In genomic region chr3:156762631-156763185, GRCh38 we compare ENCODE assay signal across 13 cellular contexts.
A peak's percentile ranks its signal among the peaks of the same experiment; 100 is the strongest.
DNase-seq lines count a peak whose midpoint lies in the region; ATAC-seq and TF ChIP-seq lines count a peak whose summit lies in the region.
"Had no signal": no experiment of that assay in that cellular context is flagged by ENCODE, and none has a peak within 500 bp of the region (broad histone marks: within the 10 kb centered on the region; RNA-seq: fewer than 3 reads in every experiment).

No MANE protein-coding gene starts in this region.

- H3K27me3 ChIP-seq in ACC112 (ENCODE audit: insufficient read depth, low read length) (no peaks in the 10 kb centered on the region), mesenchymal stem cell (ENCODE audit: control insufficient read depth in 1 of 2, insufficient read depth in 1 of 2, low read length in 2 of 2) (no peaks in the 10 kb centered on the region)
- H3K27me3 ChIP-seq: BLaER1 treated with 17β-estradiol and CSF1 and Interleukin-3, amounts not matched to agents 10 nM and 100 nM; ovary had no signal

- H3K9me3 ChIP-seq in mesenchymal stem cell (ENCODE audit: control insufficient read depth, low read length), result no peaks in the 10 kb centered on the region
- H3K9me3 ChIP-seq in T-helper 17 cell (ENCODE audit: control insufficient read depth, low read length, poor library complexity, severe bottlenecking), result no peaks in the 10 kb centered on the region
- H3K9me3 ChIP-seq: BLaER1 treated with 17β-estradiol and CSF1 and Interleukin-3, amounts not matched to agents 10 nM and 100 nM; ovary had no signal

- no peak overlapping the region for H2BK12ac ChIP-seq in mesenchymal stem cell (ENCODE audit: low read length in 2 of 2)

- peak overlapping the region; percentile 32 for H3K9ac ChIP-seq in mesenchymal stem cell (ENCODE audit: low read length)
- H3K9ac ChIP-seq: BLaER1 treated with 17β-estradiol and CSF1 and Interleukin-3, amounts not matched to agents 10 nM and 100 nM had no signal

- H2AFZ ChIP-seq in ACC112 (ENCODE audit: low read length, unreplicated experiment) (peak overlapping the region; percentile 33), mesenchymal stem cell (ENCODE audit: low read depth, low read length) (no peak overlapping the region)

- no peaks in the 10 kb centered on the region for H3K36me3 ChIP-seq in ACC112 (ENCODE audit: insufficient read depth, low read length)
- no peaks in the 10 kb centered on the region for H3K36me3 ChIP-seq in mesenchymal stem cell (ENCODE audit: control insufficient read depth in 1 of 2, insufficient read depth in 2 of 2, low read depth in 1 of 2, low read length in 2 of 2)
- H3K36me3 ChIP-seq: BLaER1 treated with 17β-estradiol and CSF1 and Interleukin-3, amounts not matched to agents 10 nM and 100 nM; ovary had no signal

- 68% methylated on average over 4 of the region's 4 CpGs for whole genome bisulfite sequencing in mesenchymal stem cell

- H4K8ac ChIP-seq in mesenchymal stem cell (ENCODE audit: low read length), result no peak overlapping the region

- H3K9me3 Mint-ChIP-seq in chondrocyte (ENCODE audit: low read depth), result peaks cover 4% of the 10 kb centered on the region

- H3K4me1 Mint-ChIP-seq in chondrocyte (ENCODE audit: low read depth), result peaks cover 67% of the 10 kb centered on the region
- no peaks in the 10 kb centered on the region for H3K4me1 Mint-ChIP-seq in T-helper 17 cell

- H3K4me3 ChIP-seq in ACC112 (ENCODE audit: low read depth, low read length), result peak overlapping the region; percentile 32; the same call in 1 of the 2 replicates
- H3K4me3 ChIP-seq in HFF-Myc (replicated peaks; ENCODE audit: low read depth, low read length), result no peak overlapping the region
- no peak overlapping the region for H3K4me3 ChIP-seq in mesenchymal stem cell (ENCODE audit: insufficient read depth in 1 of 2, low read depth in 1 of 2, low read length in 2 of 2)
- H3K4me3 ChIP-seq: BLaER1 treated with 17β-estradiol and CSF1 and Interleukin-3, amounts not matched to agents 10 nM and 100 nM; ovary had no signal

- no peaks in the 10 kb centered on the region for H3K79me2 ChIP-seq in ACC112 (ENCODE audit: control insufficient read depth, insufficient read depth, low read length, unreplicated experiment)

- no peak overlapping the region for H3K18ac ChIP-seq in mesenchymal stem cell (ENCODE audit: low read depth in 1 of 2, low read length in 2 of 2)

- H3K4me1 ChIP-seq in ACC112 (ENCODE audit: control insufficient read depth, insufficient read depth, low read length, unreplicated experiment) (peaks cover 39% of the 10 kb centered on the region), mesenchymal stem cell (ENCODE audit: control insufficient read depth, insufficient read depth, low read depth, low read length) (peaks cover 2% of the 10 kb centered on the region)

- H2BK120ac ChIP-seq in mesenchymal stem cell (ENCODE audit: low read depth, low read length), result no peak overlapping the region

- TF ChIP-seq CTCF in HFF-Myc (IDR thresholded peaks at IDR 0.05; ENCODE audit: low read depth, low read length, missing control alignments) (no peak), chondrocyte (IDR thresholded peaks at IDR 0.05) (no peak)

- no peak overlapping the region for H2AK5ac ChIP-seq in mesenchymal stem cell (ENCODE audit: low read length, severe bottlenecking)

- H3K79me1 ChIP-seq in mesenchymal stem cell (replicated peaks; ENCODE audit: low read length, poor library complexity, severe bottlenecking), result no peaks in the 10 kb centered on the region

- peak; percentile 93 for DNase-seq in HFF-Myc (ENCODE audit: extremely low read depth, low read depth)
- DNase-seq in chondrocyte (ENCODE audit: low spot score), result no peak
- peak; percentile 70 for DNase-seq in mesenchymal stem cell
- no peak for DNase-seq in T-helper 17 cell
- no peak for DNase-seq in CD1c-positive myeloid dendritic cell (ENCODE audit: extremely low spot score)
- DNase-seq in activated CD8-positive, alpha-beta memory T cell treated with anti-CD3 and anti-CD28 coated beads, Interleukin-2, amount 50 U/mL, for 48 hours, result no peak
- DNase-seq: NCI-H2171; ovary; stimulated activated CD4-positive, alpha-beta T cell treated with anti-CD3 and anti-CD28 coated beads, Interleukin-4, amount 100 ng/mL, for 4 hours had no signal

- H4K91ac ChIP-seq in mesenchymal stem cell (ENCODE audit: low read length), result no peak overlapping the region

- peak overlapping the region; percentile 82 for H3K27ac ChIP-seq in ACC112 (ENCODE audit: low read depth, low read length)
- no peak overlapping the region for H3K27ac ChIP-seq in mesenchymal stem cell (ENCODE audit: low read length, poor library complexity, severe bottlenecking)
- H3K27ac ChIP-seq: BLaER1 treated with 17β-estradiol and CSF1 and Interleukin-3, amounts not matched to agents 10 nM and 100 nM; ovary; VCaP had no signal

- H3K27me3 Mint-ChIP-seq in chondrocyte (ENCODE audit: low read depth) (no peaks in the 10 kb centered on the region), T-helper 17 cell (no peaks in the 10 kb centered on the region)

- no peak overlapping the region for H3K23ac ChIP-seq in mesenchymal stem cell (ENCODE audit: low read length in 2 of 2)

- no peak overlapping the region for H2BK15ac ChIP-seq in mesenchymal stem cell (ENCODE audit: low read depth, poor library complexity, severe bottlenecking)

- no peak overlapping the region for H2BK5ac ChIP-seq in mesenchymal stem cell (ENCODE audit: low read depth, low read length, poor library complexity, severe bottlenecking)

- H3K14ac ChIP-seq in mesenchymal stem cell (ENCODE audit: low read length in 2 of 2), result no peak overlapping the region

- ATAC-seq in T-helper 17 cell (no peak), GM18907 (IDR thresholded peaks at IDR 0.05; ENCODE audit: unreplicated experiment) (no peak)

- H3K27ac Mint-ChIP-seq in chondrocyte (ENCODE audit: unreplicated experiment), result peak overlapping the region; percentile 88
- no peak overlapping the region for H3K27ac Mint-ChIP-seq in T-helper 17 cell

- H3K4ac ChIP-seq in mesenchymal stem cell (ENCODE audit: low read depth in 1 of 2, low read length in 2 of 2), result no peak overlapping the region

- H3K36me3 Mint-ChIP-seq in chondrocyte (ENCODE audit: low read depth) (no peaks in the 10 kb centered on the region), T-helper 17 cell (ENCODE audit: low read depth) (no peaks in the 10 kb centered on the region)

- H3K4me3 Mint-ChIP-seq in chondrocyte (ENCODE audit: unreplicated experiment) (no peak overlapping the region), T-helper 17 cell (no peak overlapping the region)

- no peak overlapping the region for H3K4me2 ChIP-seq in mesenchymal stem cell (ENCODE audit: low read length, poor library complexity, severe bottlenecking)
- H3K4me2 ChIP-seq: BLaER1 treated with 17β-estradiol and CSF1 and Interleukin-3, amounts not matched to agents 10 nM and 100 nM had no signal

Comparison
In these comparisons a context has a peak if more than half of its experiments do, and no peak if none do; other contexts are left out.
1. DNase-seq: peak in HFF-Myc (single experiment) and mesenchymal stem cell (single experiment); none in chondrocyte (single experiment), T-helper 17 cell (0 of 3), CD1c-positive myeloid dendritic cell (single experiment) and activated CD8-positive, alpha-beta memory T cell treated with anti-CD3 and anti-CD28 coated beads, Interleukin-2, amount 50 U/mL, for 48 hours (single experiment).